Comparison of ENCODE assay signal across 8 cellular contexts in genomic region chr6:109453594-109454482, GRCh38. TPM values are rescaled to one million over a fixed set of nuclear protein-coding genes. Genes with fewer than 3 reads are reported as not detected.
DNase-seq lines count a peak whose midpoint lies in the region; ATAC-seq and TF ChIP-seq lines count a peak whose summit lies in the region.

No MANE protein-coding gene starts in this region.

- no peak for DNase-seq in T-helper 2 cell treated with Interferon-gamma antibody and Interleukin-4, amounts not matched to agents 5 μg/mL and 100 μg/mL, for 36 hours (ENCODE audit: low spot score)
- DNase-seq in T-helper 2 cell (no peak), fibroblast of lung (ENCODE audit: low read depth in 2 of 2) (peak in 1 of 2 donors; percentile 47), spleen (peak; percentile 84), SHP77 treated with DMSO at 0.1 percent for 48 hours (lab: John Stamatoyannopoulos, UW) (no peak)

- H3K9ac ChIP-seq in OCI-LY3 (ENCODE audit: low read length): peak overlapping the region; percentile 79
- H3K9ac ChIP-seq in fibroblast of lung (ENCODE audit: insufficient read depth, low read length): peak overlapping the region; percentile 8

- peak overlapping the region; percentile 95 for H3K4me2 ChIP-seq in OCI-LY3 (ENCODE audit: low read length)
- peak overlapping the region; percentile 95 for H3K4me2 ChIP-seq in fibroblast of lung (ENCODE audit: extremely low read depth, insufficient read depth, low read length)

- H3K4me1 Mint-ChIP-seq in T-helper 2 cell treated with Interferon-gamma antibody and Interleukin-4, amounts not matched to agents 5 μg/mL and 100 μg/mL, for 36 hours (ENCODE audit: low read depth): peaks cover 55% of the 10 kb centered on the region

- 81 to 89% (median 83%) methylated on average over 24 to 27 of the region's 27 CpGs for WGBS in spleen, 5 donors

- peaks cover 35% of the 10 kb centered on the region for H3K36me3 Mint-ChIP-seq in T-helper 2 cell treated with Interferon-gamma antibody and Interleukin-4, amounts not matched to agents 5 μg/mL and 100 μg/mL, for 36 hours (ENCODE audit: low read depth)

- H3K4me1 ChIP-seq in OCI-LY3 (ENCODE audit: low read length): peaks cover 26% of the 10 kb centered on the region
- H3K4me1 ChIP-seq in fibroblast of lung (ENCODE audit: control insufficient read depth, extremely low read depth, insufficient read depth, low read length): peaks cover 7% of the 10 kb centered on the region
- peaks cover 23 to 97% (median 77%) of the 10 kb centered on the region in 6 donors for H3K4me1 ChIP-seq in spleen

- H3K79me2 ChIP-seq in OCI-LY3 (ENCODE audit: low read length) (no peaks in the 10 kb centered on the region; the same call in 1 of the 2 replicates), fibroblast of lung (ENCODE audit: control insufficient read depth, insufficient read depth, low read length) (peaks cover 24% of the 10 kb centered on the region)

- H3K9me3 ChIP-seq in OCI-LY3 (ENCODE audit: insufficient read depth, low read length): no peaks in the 10 kb centered on the region
- H3K9me3 ChIP-seq in fibroblast of lung (ENCODE audit: control insufficient read depth, insufficient read depth, low read depth, low read length): no peaks in the 10 kb centered on the region
- H3K9me3 ChIP-seq in spleen: no peaks in the 10 kb centered on the region

- intact Hi-C loops in spleen (cut with DNase I; ENCODE audit: low total_unique reads): no loop called here

- TF ChIP-seq CTCF in OCI-LY3 (IDR thresholded peaks at IDR 0.05; ENCODE audit: low read depth, low read length) (no peak), fibroblast of lung (conservative IDR thresholded peaks at IDR 0.05 in 1 of 2, IDR thresholded peaks at IDR 0.05 in 1 of 2; ENCODE audit: low read depth in 1 of 2, low read length in 2 of 2) (no peak), spleen (IDR thresholded peaks at IDR 0.05 in 8 of 11, conservative IDR thresholded peaks at IDR 0.05 in 3 of 11) (no peak)

- H3K27ac Mint-ChIP-seq in T-helper 2 cell treated with Interferon-gamma antibody and Interleukin-4, amounts not matched to agents 5 μg/mL and 100 μg/mL, for 36 hours: peak overlapping the region; percentile 95

- peak overlapping the region; percentile 46 for H3K27ac ChIP-seq in OCI-LY3 (ENCODE audit: low read length)
- H3K27ac ChIP-seq in fibroblast of lung (ENCODE audit: insufficient read depth, low read length): peak overlapping the region; percentile 89
- H3K27ac ChIP-seq in spleen: peak overlapping the region; percentile 87 to 100 (median 95)

- ATAC-seq in GM21576 (IDR thresholded peaks at IDR 0.05; ENCODE audit: unreplicated experiment) (no peak), HG02852 (IDR thresholded peaks at IDR 0.05; ENCODE audit: unreplicated experiment) (no peak)

- H4K20me1 ChIP-seq in OCI-LY3 (ENCODE audit: insufficient read depth, low read length): no peaks in the 10 kb centered on the region; the same call in 1 of the 2 replicates
- no peaks in the 10 kb centered on the region for H4K20me1 ChIP-seq in fibroblast of lung (ENCODE audit: control insufficient read depth, extremely low read depth, insufficient read depth, low read length)

- TF ChIP-seq POLR2A in spleen (IDR thresholded peaks at IDR 0.05): no peak

- H3K9me3 Mint-ChIP-seq in T-helper 2 cell treated with Interferon-gamma antibody and Interleukin-4, amounts not matched to agents 5 μg/mL and 100 μg/mL, for 36 hours: no peaks in the 10 kb centered on the region

- H3K4me3 Mint-ChIP-seq in T-helper 2 cell treated with Interferon-gamma antibody and Interleukin-4, amounts not matched to agents 5 μg/mL and 100 μg/mL, for 36 hours: peak overlapping the region; percentile 91

- no peaks in the 10 kb centered on the region for H3K27me3 Mint-ChIP-seq in T-helper 2 cell treated with Interferon-gamma antibody and Interleukin-4, amounts not matched to agents 5 μg/mL and 100 μg/mL, for 36 hours (ENCODE audit: low read depth)

- H3K27me3 ChIP-seq in OCI-LY3 (ENCODE audit: low read depth, low read length): no peaks in the 10 kb centered on the region
- H3K27me3 ChIP-seq in fibroblast of lung (ENCODE audit: control insufficient read depth, insufficient read depth, low read length): no peaks in the 10 kb centered on the region
- peaks cover 0 to 3% (median 0%) of the 10 kb centered on the region in 7 donors for H3K27me3 ChIP-seq in spleen (replicated peaks in 1 of 7)

- H3K4me3 ChIP-seq in OCI-LY3 (ENCODE audit: low read length) (peak overlapping the region; percentile 88), fibroblast of lung (replicated peaks in 1 of 4; ENCODE audit: control extremely low read depth in 1 of 4, insufficient read depth in 1 of 4, low read depth in 3 of 4, low read length in 4 of 4) (peak overlapping the region; percentile 82 to 93 (median 89)), spleen (peak overlapping the region in 7 of 8 donors; percentile 54 to 92 (median 76))

- H3K36me3 ChIP-seq in OCI-LY3 (replicated peaks; ENCODE audit: low read depth, low read length): no peaks in the 10 kb centered on the region
- peaks cover 19% of the 10 kb centered on the region for H3K36me3 ChIP-seq in fibroblast of lung (ENCODE audit: control insufficient read depth, insufficient read depth, low read length)
- peaks cover 0 to 52% (median 7%) of the 10 kb centered on the region in 6 donors for H3K36me3 ChIP-seq in spleen

- no peak overlapping the region for H2AFZ ChIP-seq in OCI-LY3 (ENCODE audit: low read depth, low read length)
- no peak overlapping the region for H2AFZ ChIP-seq in fibroblast of lung (ENCODE audit: low read length)

RNA-seq across cellular contexts. Expression of gene MICAL1, which starts 1.7 kb away (rescaled TPM):
- total RNA-seq in fibroblast of lung: 30.8 and 53.5 TPM in 2 replicates
- 30.5 and 37.5 TPM in 2 replicates for polyA plus RNA-seq in fibroblast of lung
- 47.9 and 58.0 TPM in 2 replicates for polyA plus RNA-seq in fibroblast of lung (2012)
- 95.6 and 113 TPM in 2 replicates for polyA minus RNA-seq in fibroblast of lung (ENCODE audit: low replicate concordance)
- total RNA-seq in spleen: 100 to 1,000 TPM in 3 of 7 donors, 10 to 100 TPM in 4; 68.4 to 169 (median 78.7) TPM
- 100 to 1,000 TPM in 1 of 3 donors, 10 to 100 TPM in 2; 51.5 to 107 (median 87.7) TPM for polyA plus RNA-seq in spleen

RNA-seq across cellular contexts. Expression of gene SMPD2, which starts 13.3 kb away (rescaled TPM):
- total RNA-seq in fibroblast of lung (7.9 and 8.2 TPM in 2 replicates), spleen (10 to 100 TPM; 11.4 to 21.4 (median 18.9) TPM)
- polyA plus RNA-seq in fibroblast of lung (5.4 and 5.5 TPM in 2 replicates), spleen (10 to 100 TPM; 15.6 to 21.0 (median 18.9) TPM)
- polyA plus RNA-seq in fibroblast of lung (2012): 5.2 and 5.3 TPM in 2 replicates
- polyA minus RNA-seq in fibroblast of lung (ENCODE audit: low replicate concordance): 14.0 and 24.2 TPM in 2 replicates

RNA-seq across cellular contexts. Expression of gene PPIL6, which starts 13.4 kb away (rescaled TPM):
- total RNA-seq in fibroblast of lung (5.0 and 8.5 TPM in 2 replicates), spleen (1 to 10 TPM in 2 of 7 donors, under 1 TPM in 5; 0.19 to 4.8 (median 0.91) TPM)
- polyA plus RNA-seq in fibroblast of lung (0.78 and 1.1 TPM in 2 replicates), spleen (under 1 TPM; 0.13 to 0.70 (median 0.36) TPM)
- polyA plus RNA-seq in fibroblast of lung (2012): 0.23 and 0.49 TPM in 2 replicates
- 0.30 TPM in 1 of 2 replicates, not detected in the other for polyA minus RNA-seq in fibroblast of lung (ENCODE audit: low replicate concordance)

RNA-seq across cellular contexts. Expression of gene ZBTB24, which starts 29.2 kb away (rescaled TPM):
- 8.0 and 8.6 TPM in 2 replicates for total RNA-seq in fibroblast of lung
- polyA plus RNA-seq in fibroblast of lung: 4.4 and 5.0 TPM in 2 replicates
- 3.6 and 3.9 TPM in 2 replicates for polyA plus RNA-seq in fibroblast of lung (2012)
- polyA minus RNA-seq in fibroblast of lung (ENCODE audit: low replicate concordance): 2.3 and 5.1 TPM in 2 replicates
- 10 to 100 TPM; 11.1 to 15.0 (median 13.0) TPM for total RNA-seq in spleen
- polyA plus RNA-seq in spleen: 1 to 10 TPM; 4.5 to 8.7 (median 5.6) TPM
